ENCODE assay signal across 20 cellular contexts in the genomic region with DNA sequence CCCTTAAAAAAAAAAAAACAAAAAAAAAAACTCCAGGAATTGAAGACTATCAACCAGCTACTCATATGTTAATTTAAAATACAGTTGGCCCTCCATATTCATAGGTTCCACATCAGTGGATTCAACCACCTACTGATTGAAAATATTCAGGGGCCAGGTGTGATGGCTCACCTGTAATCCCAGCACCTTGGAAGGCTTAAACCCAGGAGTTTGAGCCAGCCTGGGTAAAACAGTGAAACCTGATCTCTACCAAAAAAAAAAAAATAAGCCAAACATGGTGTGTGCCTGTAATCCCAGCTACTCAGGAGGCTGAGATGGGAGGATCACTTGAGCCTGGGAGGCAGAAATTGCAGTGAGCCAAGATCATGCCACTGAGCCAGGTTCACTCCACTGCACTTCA.
DNase-seq lines count a peak whose midpoint lies in the region; ATAC-seq and TF ChIP-seq lines count a peak whose summit lies in the region.
"Had no signal": no experiment of that assay in that cellular context is flagged by ENCODE, and none has a peak within 500 bp of the region (broad histone marks: within the 10 kb centered on the region; RNA-seq: fewer than 3 reads in every experiment).

No MANE protein-coding gene starts in this region.

- no peaks in the 10 kb centered on the region for H3K27me3 ChIP-seq in WERI-Rb-1 (ENCODE audit: insufficient read depth, low read depth, severe bottlenecking)

- H3K4me3 Mint-ChIP-seq in activated naive CD4-positive, alpha-beta T cell treated with anti-CD3 and anti-CD28 coated beads, Interleukin-2, amount 50 U/mL, for 24 hours = no peak overlapping the region
- H3K4me3 Mint-ChIP-seq in WTC11 = no peak overlapping the region
- H3K4me3 Mint-ChIP-seq in stimulated activated effector memory CD8-positive, alpha-beta T cell treated with anti-CD3 and anti-CD28 coated beads, Interleukin-12 subunit alpha, Interleukin-12 subunit beta, amount 100 ng/mL, for 72 hours = no peak overlapping the region
- H3K4me3 Mint-ChIP-seq: HFFc6 had no signal

- no peak overlapping the region for H3K4me3 ChIP-seq in WERI-Rb-1 (ENCODE audit: low read depth, low read length)
- H3K4me3 ChIP-seq: HAP-1 had no signal

- no peak overlapping the region for H3K27ac ChIP-seq in WERI-Rb-1

- H3K27me3 Mint-ChIP-seq in activated naive CD4-positive, alpha-beta T cell treated with anti-CD3 and anti-CD28 coated beads, Interleukin-2, amount 50 U/mL, for 24 hours = no peaks in the 10 kb centered on the region
- no peaks in the 10 kb centered on the region for H3K27me3 Mint-ChIP-seq in WTC11 (ENCODE audit: low read depth)

- H3K4me1 Mint-ChIP-seq in activated naive CD4-positive, alpha-beta T cell treated with anti-CD3 and anti-CD28 coated beads, Interleukin-2, amount 50 U/mL, for 24 hours = peaks cover 18% of the 10 kb centered on the region
- peaks cover 19% of the 10 kb centered on the region; the same call in 1 of the 2 replicates for H3K4me1 Mint-ChIP-seq in WTC11
- H3K4me1 Mint-ChIP-seq in stimulated activated effector memory CD8-positive, alpha-beta T cell treated with anti-CD3 and anti-CD28 coated beads, Interleukin-12 subunit alpha, Interleukin-12 subunit beta, amount 100 ng/mL, for 72 hours = peaks cover 14% of the 10 kb centered on the region

- peak overlapping the region; percentile 72 for H3K27ac Mint-ChIP-seq in activated naive CD4-positive, alpha-beta T cell treated with anti-CD3 and anti-CD28 coated beads, Interleukin-2, amount 50 U/mL, for 24 hours
- peak overlapping the region in 1 of 2 donors; percentile 50 for H3K27ac Mint-ChIP-seq in activated naive CD4-positive, alpha-beta T cell treated with anti-CD3 and anti-CD28 coated beads, Interleukin-2, amount 50 U/mL, for 72 hours
- H3K27ac Mint-ChIP-seq in WTC11 = no peak overlapping the region
- H3K27ac Mint-ChIP-seq in stimulated activated effector memory CD8-positive, alpha-beta T cell treated with anti-CD3 and anti-CD28 coated beads, Interleukin-12 subunit alpha, Interleukin-12 subunit beta, amount 100 ng/mL, for 72 hours = peak overlapping the region; percentile 34
- H3K27ac Mint-ChIP-seq: HFFc6 had no signal

- H3K36me3 Mint-ChIP-seq in activated naive CD4-positive, alpha-beta T cell treated with anti-CD3 and anti-CD28 coated beads, Interleukin-2, amount 50 U/mL, for 24 hours = peaks cover 36% of the 10 kb centered on the region
- H3K36me3 Mint-ChIP-seq in activated naive CD4-positive, alpha-beta T cell treated with anti-CD3 and anti-CD28 coated beads, Interleukin-2, amount 50 U/mL, for 72 hours = peaks cover 19 to 56% of the 10 kb centered on the region in 2 donors
- H3K36me3 Mint-ChIP-seq in WTC11 = peaks cover 72% of the 10 kb centered on the region
- H3K36me3 Mint-ChIP-seq in stimulated activated effector memory CD8-positive, alpha-beta T cell treated with anti-CD3 and anti-CD28 coated beads, Interleukin-12 subunit alpha, Interleukin-12 subunit beta, amount 100 ng/mL, for 72 hours = peaks cover 100% of the 10 kb centered on the region

- CTCF ChIA-PET in WTC11 (lab: Charles Lee) = interaction anchor here (1.0 kb wide), 1 partner anchor 9 kb away, joined by 4 read pairs; no protein-coding TSS in a partner anchor

- peaks cover 80% of the 10 kb centered on the region for H3K36me3 ChIP-seq in WERI-Rb-1

- ATAC-seq in activated naive CD4-positive, alpha-beta T cell treated with anti-CD3 and anti-CD28 coated beads, Interleukin-2, amount 50 U/mL, for 72 hours = no peak
- ATAC-seq in WTC11 = peak; percentile 85
- ATAC-seq in stimulated activated effector memory CD8-positive, alpha-beta T cell treated with anti-CD3 and anti-CD28 coated beads, Interleukin-12 subunit alpha, Interleukin-12 subunit beta, amount 100 ng/mL, for 72 hours = no peak
- ATAC-seq: HepG2, Panc1 had no signal

- DNase-seq in NCI-H2029 (lab: John Stamatoyannopoulos, UW) (peak; percentile 8), NCI-H2029 treated with DMSO at 0.1 percent for 48 hours (lab: John Stamatoyannopoulos, UW) (no peak), WTC11 (ENCODE audit: low spot score) (no peak), WERI-Rb-1 (no peak), NCI-H2107 (lab: John Stamatoyannopoulos, UW) (no peak)
- no peak for DNase-seq in activated naive CD4-positive, alpha-beta T cell treated with anti-CD3 and anti-CD28 coated beads, Interleukin-2, amount 50 U/mL, for 72 hours (ENCODE audit: low spot score in 2 of 2)
- no peak for DNase-seq in stimulated activated effector memory CD8-positive, alpha-beta T cell treated with anti-CD3 and anti-CD28 coated beads, Interleukin-12 subunit alpha, Interleukin-12 subunit beta, amount 100 ng/mL, for 72 hours (ENCODE audit: low spot score in 2 of 2)
- DNase-seq: DMS153, HFFc6, Karpas-422, NCI-H1092, NCI-H1436 treated with DMSO at 0.1 percent for 48 hours, NCI-H1930, NCI-H446, NCI-H524 treated with DMSO at 0.1 percent for 48 hours, SHP77 treated with DMSO at 0.1 percent for 48 hours had no signal

- H3K9me3 Mint-ChIP-seq in activated naive CD4-positive, alpha-beta T cell treated with anti-CD3 and anti-CD28 coated beads, Interleukin-2, amount 50 U/mL, for 24 hours = no peaks in the 10 kb centered on the region
- H3K9me3 Mint-ChIP-seq in activated naive CD4-positive, alpha-beta T cell treated with anti-CD3 and anti-CD28 coated beads, Interleukin-2, amount 50 U/mL, for 72 hours = peaks cover 5% of the 10 kb centered on the region in 2 donors
- peaks cover 8% of the 10 kb centered on the region; the same call in 1 of the 2 replicates for H3K9me3 Mint-ChIP-seq in WTC11
- no peaks in the 10 kb centered on the region for H3K9me3 Mint-ChIP-seq in stimulated activated effector memory CD8-positive, alpha-beta T cell treated with anti-CD3 and anti-CD28 coated beads, Interleukin-12 subunit alpha, Interleukin-12 subunit beta, amount 100 ng/mL, for 72 hours
- H3K9me3 Mint-ChIP-seq: HFFc6 had no signal

- POLR2A ChIA-PET in WTC11 (lab: Charles Lee) = interaction anchor here (0.6 to 1.1 kb wide), 2 partner anchors 98 to 1606 kb away, joined by 3 to 4 read pairs; no protein-coding TSS in a partner anchor

- no peak for TF ChIP-seq CTCF in WTC11 (IDR thresholded peaks at IDR 0.05)
- no peak for TF ChIP-seq CTCF in WERI-Rb-1 (IDR thresholded peaks at IDR 0.05; ENCODE audit: low read depth, low read length)

- no peaks in the 10 kb centered on the region for H3K9me3 ChIP-seq in WERI-Rb-1 (ENCODE audit: severe bottlenecking)
- H3K9me3 ChIP-seq: HAP-1 had no signal

TF ChIP-seq in WTC11, 78 proteins besides CTCF, POLR2A, EP300 and RAD21 (continues in another document):
- TF ChIP-seq HMGA2 (CRISPR knock-in tag; IDR thresholded peaks at IDR 0.05) (no peak), ATF1 (CRISPR knock-in tag; IDR thresholded peaks at IDR 0.05) (no peak), TEAD1 (CRISPR knock-in tag; IDR thresholded peaks at IDR 0.05) (no peak), NFYB (CRISPR knock-in tag; conservative IDR thresholded peaks at IDR 0.05; ENCODE audit: low read depth) (no peak)
- TF ChIP-seq, protein P1, sequence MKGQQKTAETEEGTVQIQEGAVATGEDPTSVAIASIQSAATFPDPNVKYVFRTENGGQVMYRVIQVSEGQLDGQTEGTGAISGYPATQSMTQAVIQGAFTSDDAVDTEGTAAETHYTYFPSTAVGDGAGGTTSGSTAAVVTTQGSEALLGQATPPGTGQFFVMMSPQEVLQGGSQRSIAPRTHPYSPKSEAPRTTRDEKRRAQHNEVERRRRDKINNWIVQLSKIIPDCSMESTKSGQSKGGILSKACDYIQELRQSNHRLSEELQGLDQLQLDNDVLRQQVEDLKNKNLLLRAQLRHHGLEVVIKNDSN (CRISPR knock-in tag; IDR thresholded peaks at IDR 0.05) = no peak
- TF ChIP-seq, protein P2, sequence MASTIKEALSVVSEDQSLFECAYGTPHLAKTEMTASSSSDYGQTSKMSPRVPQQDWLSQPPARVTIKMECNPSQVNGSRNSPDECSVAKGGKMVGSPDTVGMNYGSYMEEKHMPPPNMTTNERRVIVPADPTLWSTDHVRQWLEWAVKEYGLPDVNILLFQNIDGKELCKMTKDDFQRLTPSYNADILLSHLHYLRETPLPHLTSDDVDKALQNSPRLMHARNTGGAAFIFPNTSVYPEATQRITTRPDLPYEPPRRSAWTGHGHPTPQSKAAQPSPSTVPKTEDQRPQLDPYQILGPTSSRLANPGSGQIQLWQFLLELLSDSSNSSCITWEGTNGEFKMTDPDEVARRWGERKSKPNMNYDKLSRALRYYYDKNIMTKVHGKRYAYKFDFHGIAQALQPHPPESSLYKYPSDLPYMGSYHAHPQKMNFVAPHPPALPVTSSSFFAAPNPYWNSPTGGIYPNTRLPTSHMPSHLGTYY (CRISPR knock-in tag; IDR thresholded peaks at IDR 0.05) = no peak
- TF ChIP-seq, protein P3, sequence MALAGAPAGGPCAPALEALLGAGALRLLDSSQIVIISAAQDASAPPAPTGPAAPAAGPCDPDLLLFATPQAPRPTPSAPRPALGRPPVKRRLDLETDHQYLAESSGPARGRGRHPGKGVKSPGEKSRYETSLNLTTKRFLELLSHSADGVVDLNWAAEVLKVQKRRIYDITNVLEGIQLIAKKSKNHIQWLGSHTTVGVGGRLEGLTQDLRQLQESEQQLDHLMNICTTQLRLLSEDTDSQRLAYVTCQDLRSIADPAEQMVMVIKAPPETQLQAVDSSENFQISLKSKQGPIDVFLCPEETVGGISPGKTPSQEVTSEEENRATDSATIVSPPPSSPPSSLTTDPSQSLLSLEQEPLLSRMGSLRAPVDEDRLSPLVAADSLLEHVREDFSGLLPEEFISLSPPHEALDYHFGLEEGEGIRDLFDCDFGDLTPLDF (CRISPR knock-in tag; IDR thresholded peaks at IDR 0.05) = no peak
- TF ChIP-seq, protein P4, sequence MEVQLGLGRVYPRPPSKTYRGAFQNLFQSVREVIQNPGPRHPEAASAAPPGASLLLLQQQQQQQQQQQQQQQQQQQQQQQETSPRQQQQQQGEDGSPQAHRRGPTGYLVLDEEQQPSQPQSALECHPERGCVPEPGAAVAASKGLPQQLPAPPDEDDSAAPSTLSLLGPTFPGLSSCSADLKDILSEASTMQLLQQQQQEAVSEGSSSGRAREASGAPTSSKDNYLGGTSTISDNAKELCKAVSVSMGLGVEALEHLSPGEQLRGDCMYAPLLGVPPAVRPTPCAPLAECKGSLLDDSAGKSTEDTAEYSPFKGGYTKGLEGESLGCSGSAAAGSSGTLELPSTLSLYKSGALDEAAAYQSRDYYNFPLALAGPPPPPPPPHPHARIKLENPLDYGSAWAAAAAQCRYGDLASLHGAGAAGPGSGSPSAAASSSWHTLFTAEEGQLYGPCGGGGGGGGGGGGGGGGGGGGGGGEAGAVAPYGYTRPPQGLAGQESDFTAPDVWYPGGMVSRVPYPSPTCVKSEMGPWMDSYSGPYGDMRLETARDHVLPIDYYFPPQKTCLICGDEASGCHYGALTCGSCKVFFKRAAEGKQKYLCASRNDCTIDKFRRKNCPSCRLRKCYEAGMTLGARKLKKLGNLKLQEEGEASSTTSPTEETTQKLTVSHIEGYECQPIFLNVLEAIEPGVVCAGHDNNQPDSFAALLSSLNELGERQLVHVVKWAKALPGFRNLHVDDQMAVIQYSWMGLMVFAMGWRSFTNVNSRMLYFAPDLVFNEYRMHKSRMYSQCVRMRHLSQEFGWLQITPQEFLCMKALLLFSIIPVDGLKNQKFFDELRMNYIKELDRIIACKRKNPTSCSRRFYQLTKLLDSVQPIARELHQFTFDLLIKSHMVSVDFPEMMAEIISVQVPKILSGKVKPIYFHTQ (CRISPR knock-in tag; IDR thresholded peaks at IDR 0.05) = no peak
